ENCODE assay signal across 15 cellular contexts in genomic region chr2:10792001-10792400, GRCh38. TPM values are rescaled to one million over a fixed set of nuclear protein-coding genes. Genes with fewer than 3 reads are reported as not detected.
DNase-seq lines count a peak whose midpoint lies in the region; ATAC-seq and TF ChIP-seq lines count a peak whose summit lies in the region.
"Had no signal": no experiment of that assay in that cellular context is flagged by ENCODE, and none has a peak within 500 bp of the region (broad histone marks: within the 10 kb centered on the region; RNA-seq: fewer than 3 reads in every experiment).

No MANE protein-coding gene starts in this region.

- H3K27ac Mint-ChIP-seq in activated CD8-positive, alpha-beta memory T cell treated with anti-CD3 and anti-CD28 coated beads, Interleukin-2, amount 10 ng/mL, durations not matched to agents 7 days and 5 days, result peak overlapping the region; percentile 85
- peak overlapping the region; percentile 87 to 89 for H3K27ac Mint-ChIP-seq in natural killer cell

- no peak for ATAC-seq in activated CD8-positive, alpha-beta memory T cell treated with anti-CD3 and anti-CD28 coated beads, Interleukin-2, amount 10 ng/mL, durations not matched to agents 7 days and 5 days
- peak; percentile 54 for ATAC-seq in GM21526 (IDR thresholded peaks at IDR 0.05; ENCODE audit: low FRiP score, unreplicated experiment)
- peak; percentile 57 for ATAC-seq in HG03432 (IDR thresholded peaks at IDR 0.05; ENCODE audit: unreplicated experiment)
- ATAC-seq in natural killer cell, result no peak

- CTCF ChIA-PET in activated CD8-positive, alpha-beta memory T cell treated with anti-CD3 and anti-CD28 coated beads, Interleukin-2, amount 10 ng/mL, durations not matched to agents 7 days and 5 days (lab: Charles Lee), result interaction anchor here (0.6 to 1.7 kb wide), 4 partner anchors 9 to 333 kb away, joined by 3 to 4 read pairs (median 4); partner anchors contain the start of gene PDIA6

- intact Hi-C loops in natural killer cell (cut with micrococcal nuclease), result no loop called here

- H3K36me3 Mint-ChIP-seq in activated CD8-positive, alpha-beta memory T cell treated with anti-CD3 and anti-CD28 coated beads, Interleukin-2, amount 10 ng/mL, durations not matched to agents 7 days and 5 days, result peaks cover 67% of the 10 kb centered on the region
- H3K36me3 Mint-ChIP-seq in natural killer cell, result peaks cover 14% of the 10 kb centered on the region

- no peak for TF ChIP-seq CTCF in natural killer cell (IDR thresholded peaks at IDR 0.05)

- no peak for DNase-seq in activated CD8-positive, alpha-beta memory T cell treated with anti-CD3 and anti-CD28 coated beads, Interleukin-2, amount 10 ng/mL, durations not matched to agents 7 days and 5 days
- DNase-seq in activated CD8-positive, alpha-beta memory T cell treated with anti-CD3 and anti-CD28 coated beads, Interleukin-2, amount 50 U/mL, for 48 hours, result no peak
- DNase-seq in natural killer cell (no peak), AG08395 (ENCODE audit: low spot score) (no peak), GM19240 (ENCODE audit: insufficient read length, low spot score) (no peak), CD1c-positive myeloid dendritic cell (ENCODE audit: extremely low spot score) (no peak)
- DNase-seq: activated effector memory CD4-positive, alpha-beta T cell treated with anti-CD3 and anti-CD28 coated beads, Interleukin-2, amount 50 U/mL, for 16 hours; DMS153; left ventricle myocardium superior; NCI-H1436; NCI-H69; ovary; SHP77 treated with DMSO at 0.1 percent for 48 hours had no signal

- H3K4me1 Mint-ChIP-seq in activated CD8-positive, alpha-beta memory T cell treated with anti-CD3 and anti-CD28 coated beads, Interleukin-2, amount 10 ng/mL, durations not matched to agents 7 days and 5 days, result peaks cover 30% of the 10 kb centered on the region
- peaks cover 12 to 21% of the 10 kb centered on the region in 2 donors for H3K4me1 Mint-ChIP-seq in natural killer cell

- H3K27me3 Mint-ChIP-seq in activated CD8-positive, alpha-beta memory T cell treated with anti-CD3 and anti-CD28 coated beads, Interleukin-2, amount 10 ng/mL, durations not matched to agents 7 days and 5 days, result no peaks in the 10 kb centered on the region
- no peaks in the 10 kb centered on the region for H3K27me3 Mint-ChIP-seq in natural killer cell (ENCODE audit: low read depth in 2 of 2)

- H3K9me3 Mint-ChIP-seq in activated CD8-positive, alpha-beta memory T cell treated with anti-CD3 and anti-CD28 coated beads, Interleukin-2, amount 10 ng/mL, durations not matched to agents 7 days and 5 days (ENCODE audit: low read depth), result no peaks in the 10 kb centered on the region
- no peaks in the 10 kb centered on the region for H3K9me3 Mint-ChIP-seq in natural killer cell

- H3K4me3 Mint-ChIP-seq in activated CD8-positive, alpha-beta memory T cell treated with anti-CD3 and anti-CD28 coated beads, Interleukin-2, amount 10 ng/mL, durations not matched to agents 7 days and 5 days, result no peak overlapping the region
- no peak overlapping the region for H3K4me3 Mint-ChIP-seq in natural killer cell

RNA-seq across cellular contexts. Expression of gene PDIA6, which starts 20.6 kb away (rescaled TPM):
- total RNA-seq in activated CD8-positive, alpha-beta memory T cell treated with anti-CD3 and anti-CD28 coated beads, Interleukin-2, amount 10 ng/mL, durations not matched to agents 7 days and 5 days, result 100 to 1,000 TPM; 134 to 174 TPM
- 10 to 100 TPM; 57.4 to 81.2 (median 58.7) TPM for total RNA-seq in natural killer cell

Comparison
In these comparisons a context has a peak if more than half of its experiments do, and no peak if none do; other contexts are left out.
1. ATAC-seq: peak in GM21526 (single experiment) and HG03432 (single experiment); none in activated CD8-positive, alpha-beta memory T cell treated with anti-CD3 and anti-CD28 coated beads, Interleukin-2, amount 10 ng/mL, durations not matched to agents 7 days and 5 days (single experiment) and natural killer cell (0 of 3).